Comparison of ENCODE assay signal across 9 cellular contexts in genomic region chr5:6780802-6781391, GRCh38.
DNase-seq lines count a peak whose midpoint lies in the region; ATAC-seq, FAIRE-seq and TF ChIP-seq lines count a peak whose summit lies in the region.
"Had no signal": no experiment of that assay in that cellular context is flagged by ENCODE, and none has a peak within 500 bp of the region (broad histone marks: within the 10 kb centered on the region; RNA-seq: fewer than 3 reads in every experiment).

No MANE protein-coding gene starts in this region.

- peaks cover 5% of the 10 kb centered on the region for H3K36me3 Mint-ChIP-seq in T-helper 17 cell (ENCODE audit: low read depth)
- H3K36me3 Mint-ChIP-seq in activated T-helper 1 cell treated with anti-CD3 and anti-CD28 coated beads, Interleukin-12 subunit alpha, Interleukin-12 subunit beta, Interleukin-2, Interleukin-4 antibody, amounts not matched to agents 30 ng/mL and 10 ng/mL and 1 ng/mL, durations not matched to agents 14 hours and 24 hours and 36 hours (ENCODE audit: low read depth), result no peaks in the 10 kb centered on the region

- H3K79me2 ChIP-seq in keratinocyte (ENCODE audit: control insufficient read depth, insufficient read depth, low read length), result no peaks in the 10 kb centered on the region

- H3K27me3 ChIP-seq in BE2C (no peaks in the 10 kb centered on the region), keratinocyte (ENCODE audit: control insufficient read depth, extremely low read depth, insufficient read depth, low read length) (no peaks in the 10 kb centered on the region)

- no peak overlapping the region for H3K9ac ChIP-seq in keratinocyte (ENCODE audit: control insufficient read depth, extremely low read depth, insufficient read depth, low read length)

- no peaks in the 10 kb centered on the region for H4K20me1 ChIP-seq in keratinocyte (ENCODE audit: control insufficient read depth, extremely low read depth, insufficient read depth, low read length)

- no peak overlapping the region for H3K4me3 Mint-ChIP-seq in T-helper 17 cell
- H3K4me3 Mint-ChIP-seq in activated T-helper 1 cell treated with anti-CD3 and anti-CD28 coated beads, Interleukin-12 subunit alpha, Interleukin-12 subunit beta, Interleukin-2, Interleukin-4 antibody, amounts not matched to agents 30 ng/mL and 10 ng/mL and 1 ng/mL, durations not matched to agents 14 hours and 24 hours and 36 hours, result no peak overlapping the region

- no peak overlapping the region for H3K27ac Mint-ChIP-seq in T-helper 17 cell
- no peak overlapping the region for H3K27ac Mint-ChIP-seq in activated T-helper 1 cell treated with anti-CD3 and anti-CD28 coated beads, Interleukin-12 subunit alpha, Interleukin-12 subunit beta, Interleukin-2, Interleukin-4 antibody, amounts not matched to agents 30 ng/mL and 10 ng/mL and 1 ng/mL, durations not matched to agents 14 hours and 24 hours and 36 hours

- no peaks in the 10 kb centered on the region; the same call in 1 of the 2 replicates for H3K9me3 ChIP-seq in BE2C
- no peaks in the 10 kb centered on the region for H3K9me3 ChIP-seq in T-helper 17 cell (ENCODE audit: control insufficient read depth, low read length, poor library complexity, severe bottlenecking)
- peaks cover 3% of the 10 kb centered on the region for H3K9me3 ChIP-seq in keratinocyte (ENCODE audit: control insufficient read depth, low read depth, low read length)

- H3K9me1 ChIP-seq in keratinocyte (ENCODE audit: control insufficient read depth, extremely low read depth, insufficient read depth, low read length), result no peaks in the 10 kb centered on the region

- H3K27me3 Mint-ChIP-seq in T-helper 17 cell, result peaks cover 43% of the 10 kb centered on the region
- peaks cover 4% of the 10 kb centered on the region for H3K27me3 Mint-ChIP-seq in activated T-helper 1 cell treated with anti-CD3 and anti-CD28 coated beads, Interleukin-12 subunit alpha, Interleukin-12 subunit beta, Interleukin-2, Interleukin-4 antibody, amounts not matched to agents 30 ng/mL and 10 ng/mL and 1 ng/mL, durations not matched to agents 14 hours and 24 hours and 36 hours (ENCODE audit: insufficient read depth)

- no peak overlapping the region for H3K4me3 ChIP-seq in BE2C (ENCODE audit: low read depth, low read length)
- H3K4me3 ChIP-seq in keratinocyte (ENCODE audit: control insufficient read depth in 2 of 3, extremely low read depth in 1 of 3, insufficient read depth in 2 of 3, low read depth in 1 of 3, low read length in 3 of 3), result no peak overlapping the region

- H2AFZ ChIP-seq in keratinocyte (ENCODE audit: control insufficient read depth, low read length), result no peak overlapping the region

- TF ChIP-seq CTCF in BE2C (IDR thresholded peaks at IDR 0.05; ENCODE audit: low read depth, low read length) (peak; percentile 81), keratinocyte (optimal IDR thresholded peaks at IDR 0.05 in 1 of 3, IDR thresholded peaks at IDR 0.05 in 1 of 3, conservative IDR thresholded peaks at IDR 0.05 in 1 of 3; ENCODE audit: extremely low read depth in 1 of 3, insufficient read depth in 2 of 3, low read length in 3 of 3) (peak; percentile 51 to 65 (median 58))

- dilution Hi-C loops in keratinocyte (cut with MboI; ENCODE audit: extremely low pct_ligation_motif_present, low sequenced_read_pairs), result no loop called here

- no peaks in the 10 kb centered on the region for H3K36me3 ChIP-seq in BE2C
- H3K36me3 ChIP-seq in keratinocyte (ENCODE audit: control insufficient read depth in 2 of 2, extremely low read depth in 1 of 2, insufficient read depth in 2 of 2, low read length in 2 of 2), result no peaks in the 10 kb centered on the region

- no peak overlapping the region for H3K27ac ChIP-seq in keratinocyte (ENCODE audit: control insufficient read depth, insufficient read depth, low read length)

- H3K9me3 Mint-ChIP-seq in activated T-helper 1 cell treated with anti-CD3 and anti-CD28 coated beads, Interleukin-12 subunit alpha, Interleukin-12 subunit beta, Interleukin-2, Interleukin-4 antibody, amounts not matched to agents 30 ng/mL and 10 ng/mL and 1 ng/mL, durations not matched to agents 14 hours and 24 hours and 36 hours, result no peaks in the 10 kb centered on the region

- no peak overlapping the region for H3K4me2 ChIP-seq in keratinocyte (ENCODE audit: control insufficient read depth, extremely low read depth, insufficient read depth, low read depth, low read length)

- peak; percentile 63 for DNase-seq in BE2C
- DNase-seq in T-helper 17 cell, result no peak
- no peak for DNase-seq in keratinocyte (ENCODE audit: low read depth, low spot score)
- DNase-seq in NCI-H226, result no peak
- DNase-seq in activated T-helper 1 cell treated with anti-CD3 and anti-CD28 coated beads, Interleukin-12 subunit alpha, Interleukin-12 subunit beta, Interleukin-2, Interleukin-4 antibody, amounts not matched to agents 30 ng/mL and 10 ng/mL and 1 ng/mL, durations not matched to agents 14 hours and 24 hours and 36 hours (ENCODE audit: low spot score), result no peak

- intact Hi-C loops in activated T-helper 1 cell treated with anti-CD3 and anti-CD28 coated beads, Interleukin-12 subunit alpha, Interleukin-12 subunit beta, Interleukin-2, Interleukin-4 antibody, amounts not matched to agents 30 ng/mL and 10 ng/mL and 1 ng/mL, durations not matched to agents 14 hours and 24 hours and 36 hours (cut with micrococcal nuclease), result loop anchor here (2.0 kb wide), 1 partner anchor 56 kb away; no protein-coding TSS in a partner anchor

- ATAC-seq in GM19025 (IDR thresholded peaks at IDR 0.05; ENCODE audit: low read depth, unreplicated experiment) (peak; percentile 67), HG03159 (IDR thresholded peaks at IDR 0.05; ENCODE audit: unreplicated experiment) (peak; percentile 89), T-helper 17 cell (peak; percentile 57), HG02678 (IDR thresholded peaks at IDR 0.05; ENCODE audit: unreplicated experiment) (no peak)

- H3K4me1 Mint-ChIP-seq in T-helper 17 cell, result peaks cover 10% of the 10 kb centered on the region
- H3K4me1 Mint-ChIP-seq in activated T-helper 1 cell treated with anti-CD3 and anti-CD28 coated beads, Interleukin-12 subunit alpha, Interleukin-12 subunit beta, Interleukin-2, Interleukin-4 antibody, amounts not matched to agents 30 ng/mL and 10 ng/mL and 1 ng/mL, durations not matched to agents 14 hours and 24 hours and 36 hours (ENCODE audit: low read depth), result peaks cover 6% of the 10 kb centered on the region

- H3K4me1 ChIP-seq in BE2C (peaks cover 13% of the 10 kb centered on the region), keratinocyte (ENCODE audit: control insufficient read depth, extremely low read depth, insufficient read depth, low read length) (no peaks in the 10 kb centered on the region)

- FAIRE-seq in keratinocyte (lab: Jason Lieb, UNC), result no peak
- FAIRE-seq: colon had no signal
